ENCODE assay signal across 26 cellular contexts in the genomic region with DNA sequence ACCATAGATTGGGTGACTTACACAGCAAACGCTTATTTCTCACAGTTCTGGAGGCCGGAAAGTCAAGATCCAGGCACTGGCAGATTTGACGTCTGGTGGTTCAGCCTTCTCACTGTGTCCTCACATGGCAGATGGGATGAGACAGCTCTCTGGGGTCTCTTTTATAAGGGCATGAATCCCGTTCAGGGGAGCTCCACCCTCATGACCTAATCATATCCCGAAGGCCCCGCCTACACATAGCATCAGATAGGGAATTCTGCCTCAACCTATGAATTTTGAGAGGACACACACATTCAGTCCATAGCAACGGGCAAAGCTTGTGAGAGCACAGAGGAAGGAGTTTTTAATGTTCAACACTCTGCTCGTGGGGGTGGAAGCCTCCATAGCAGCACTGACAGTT. TPM values are rescaled to one million over a fixed set of nuclear protein-coding genes. Genes with fewer than 3 reads are reported as not detected.
DNase-seq lines count a peak whose midpoint lies in the region; ATAC-seq and TF ChIP-seq lines count a peak whose summit lies in the region.
"Had no signal": no experiment of that assay in that cellular context is flagged by ENCODE, and none has a peak within 500 bp of the region (broad histone marks: within the 10 kb centered on the region; RNA-seq: fewer than 3 reads in every experiment).

No MANE protein-coding gene starts in this region.

- peak overlapping the region; percentile 23 for H3K9ac ChIP-seq in mesenchymal stem cell (ENCODE audit: low read length)
- H3K9ac ChIP-seq: BLaER1 had no signal

- H3K27me3 ChIP-seq in right atrium auricular region (no peaks in the 10 kb centered on the region), mesenchymal stem cell (ENCODE audit: control insufficient read depth in 1 of 2, insufficient read depth in 1 of 2, low read length in 2 of 2) (no peaks in the 10 kb centered on the region), stomach (no peaks in the 10 kb centered on the region)
- H3K27me3 ChIP-seq: BLaER1 had no signal

- intact Hi-C loops in cardiac septum (cut with DNase I): no loop called here
- intact Hi-C loops in stomach (cut with DNase I; ENCODE audit: low total_unique reads): no loop called here

- no peak for TF ChIP-seq CTCF in right atrium auricular region (IDR thresholded peaks at IDR 0.05)
- TF ChIP-seq CTCF in stomach (IDR thresholded peaks at IDR 0.05): no peak

- H2AK5ac ChIP-seq in mesenchymal stem cell (ENCODE audit: low read length, severe bottlenecking): no peak overlapping the region

- H3K79me1 ChIP-seq in mesenchymal stem cell (replicated peaks; ENCODE audit: low read length, poor library complexity, severe bottlenecking): peaks cover 15% of the 10 kb centered on the region

- no peak overlapping the region for H2BK5ac ChIP-seq in mesenchymal stem cell (ENCODE audit: low read depth, low read length, poor library complexity, severe bottlenecking)

- no peak overlapping the region for H3K4ac ChIP-seq in mesenchymal stem cell (ENCODE audit: low read depth in 1 of 2, low read length in 2 of 2)

- no peak overlapping the region for H2BK15ac ChIP-seq in mesenchymal stem cell (ENCODE audit: low read depth, poor library complexity, severe bottlenecking)

- ATAC-seq in HG03280 (IDR thresholded peaks at IDR 0.05; ENCODE audit: unreplicated experiment): no peak
- ATAC-seq: A549, mucosa of descending colon, WTC11 had no signal

- no peak overlapping the region for H3K23ac ChIP-seq in mesenchymal stem cell (ENCODE audit: low read length in 2 of 2)

- DNase-seq in right atrium auricular region (ENCODE audit: low spot score) (no peak), cardiac septum (ENCODE audit: low spot score) (no peak), mesenchymal stem cell (no peak), stomach (no peak), D341Med (ENCODE audit: low spot score) (no peak), NCI-H2107 treated with DMSO at 0.1 percent for 48 hours (lab: John Stamatoyannopoulos, UW; ENCODE audit: unreplicated experiment) (no peak), cerebellar nuclear complex (lab: John Stamatoyannopoulos, UW) (no peak)
- DNase-seq: activated CD4-positive, alpha-beta memory T cell treated with anti-CD3 and anti-CD28 coated beads for 36 hours; activated gamma-delta T cell; activated T-cell treated with anti-CD3 and anti-CD28 coated beads for 4 hours; Calu3; EL; erythroblast; H7; Karpas-422; mucosa of descending colon; NCI-H1092 treated with DMSO at 0.1 percent for 48 hours; NCI-H2081 treated with DMSO at 0.1 percent for 48 hours; NCI-H510A; RPMI8226; stimulated activated CD4-positive, alpha-beta T cell treated with anti-CD3 and anti-CD28 coated beads, Interleukin-15, amount 100 ng/mL, for 24 hours; T-helper 9 cell had no signal

- H2AFZ ChIP-seq in mesenchymal stem cell (ENCODE audit: low read depth, low read length): no peak overlapping the region

- H3K36me3 ChIP-seq in right atrium auricular region (no peaks in the 10 kb centered on the region), mesenchymal stem cell (ENCODE audit: control insufficient read depth in 1 of 2, insufficient read depth in 2 of 2, low read depth in 1 of 2, low read length in 2 of 2) (no peaks in the 10 kb centered on the region), stomach (peaks cover 0 to 3% (median 0%) of the 10 kb centered on the region in 4 donors)
- H3K36me3 ChIP-seq: BLaER1 had no signal

- H3K14ac ChIP-seq in mesenchymal stem cell (ENCODE audit: low read length in 2 of 2): no peak overlapping the region

- peak overlapping the region; percentile 68 for H4K91ac ChIP-seq in mesenchymal stem cell (ENCODE audit: low read length)

- H3K4me2 ChIP-seq in mesenchymal stem cell (ENCODE audit: low read length, poor library complexity, severe bottlenecking): no peak overlapping the region
- H3K4me2 ChIP-seq: A549, BLaER1 had no signal

- H3K4me3 ChIP-seq in right atrium auricular region: no peak overlapping the region
- peak overlapping the region in 1 of 2 experiments; percentile 36 for H3K4me3 ChIP-seq in mesenchymal stem cell (ENCODE audit: insufficient read depth in 1 of 2, low read depth in 1 of 2, low read length in 2 of 2)
- no peak overlapping the region for H3K4me3 ChIP-seq in stomach
- H3K4me3 ChIP-seq: A549, BLaER1, mucosa of descending colon had no signal

- peak overlapping the region; percentile 60 to 83 for H3K18ac ChIP-seq in mesenchymal stem cell (ENCODE audit: low read depth in 1 of 2, low read length in 2 of 2)

- peak overlapping the region; percentile 13 for H2BK120ac ChIP-seq in mesenchymal stem cell (ENCODE audit: low read depth, low read length)

- TF ChIP-seq EP300 in stomach (IDR thresholded peaks at IDR 0.05): no peak

- H3K4me1 ChIP-seq in right atrium auricular region (peaks cover 0 to 43% of the 10 kb centered on the region in 2 donors), mesenchymal stem cell (ENCODE audit: control insufficient read depth, insufficient read depth, low read depth, low read length) (peaks cover 12% of the 10 kb centered on the region), stomach (peaks cover 6 to 80% (median 49%) of the 10 kb centered on the region in 4 donors)
- H3K4me1 ChIP-seq: A549 had no signal

- H3K9me3 ChIP-seq in right atrium auricular region (no peaks in the 10 kb centered on the region), mesenchymal stem cell (ENCODE audit: control insufficient read depth, low read length) (no peaks in the 10 kb centered on the region), stomach (no peaks in the 10 kb centered on the region)
- H3K9me3 ChIP-seq: A549, BLaER1, mucosa of descending colon had no signal

- H2BK12ac ChIP-seq in mesenchymal stem cell (ENCODE audit: low read length in 2 of 2): peak overlapping the region; percentile 61 to 89

- WGBS in mesenchymal stem cell: 84% methylated on average over 8 of the region's 8 CpGs
- WGBS in stomach, 5 donors: 54 to 76% (median 71%) methylated on average over 8 of the region's 8 CpGs

- peak overlapping the region; percentile 23 for H4K8ac ChIP-seq in mesenchymal stem cell (ENCODE audit: low read length)

- H3K27ac ChIP-seq in right atrium auricular region: peak overlapping the region; percentile 57 to 76
- no peak overlapping the region for H3K27ac ChIP-seq in mesenchymal stem cell (ENCODE audit: low read length, poor library complexity, severe bottlenecking)
- H3K27ac ChIP-seq in stomach: peak overlapping the region in 4 of 5 donors; percentile 64 to 86 (median 78)
- H3K27ac ChIP-seq: A549, BLaER1 had no signal

- no peak for TF ChIP-seq POLR2A in stomach (IDR thresholded peaks at IDR 0.05)

RNA-seq across cellular contexts. Expression of a gene that starts 27.5 kb away (rescaled TPM):
- total RNA-seq in right atrium auricular region (1 to 10 TPM; 8.3 to 9.7 TPM), cardiac septum (10.4 TPM), stomach (10 to 100 TPM in 4 of 5 donors, 1 to 10 TPM in 1; 9.3 to 78.8 (median 35.7) TPM)
- 36.4 TPM for polyA plus RNA-seq in mesenchymal stem cell (2013, experiment 1 of 2)
- 35.2 TPM for polyA plus RNA-seq in mesenchymal stem cell (2013, experiment 2 of 2)
- 10 to 100 TPM; 15.1 to 18.5 (median 17.9) TPM for polyA plus RNA-seq in stomach
- total RNA-seq: activated CD4-positive, alpha-beta memory T cell treated with anti-CD3 and anti-CD28 coated beads for 36 hours; Calu3 had no signal
- polyA plus RNA-seq: A549 had no signal
